ENCODE assay signal across 1 cellular context in the genomic region with DNA sequence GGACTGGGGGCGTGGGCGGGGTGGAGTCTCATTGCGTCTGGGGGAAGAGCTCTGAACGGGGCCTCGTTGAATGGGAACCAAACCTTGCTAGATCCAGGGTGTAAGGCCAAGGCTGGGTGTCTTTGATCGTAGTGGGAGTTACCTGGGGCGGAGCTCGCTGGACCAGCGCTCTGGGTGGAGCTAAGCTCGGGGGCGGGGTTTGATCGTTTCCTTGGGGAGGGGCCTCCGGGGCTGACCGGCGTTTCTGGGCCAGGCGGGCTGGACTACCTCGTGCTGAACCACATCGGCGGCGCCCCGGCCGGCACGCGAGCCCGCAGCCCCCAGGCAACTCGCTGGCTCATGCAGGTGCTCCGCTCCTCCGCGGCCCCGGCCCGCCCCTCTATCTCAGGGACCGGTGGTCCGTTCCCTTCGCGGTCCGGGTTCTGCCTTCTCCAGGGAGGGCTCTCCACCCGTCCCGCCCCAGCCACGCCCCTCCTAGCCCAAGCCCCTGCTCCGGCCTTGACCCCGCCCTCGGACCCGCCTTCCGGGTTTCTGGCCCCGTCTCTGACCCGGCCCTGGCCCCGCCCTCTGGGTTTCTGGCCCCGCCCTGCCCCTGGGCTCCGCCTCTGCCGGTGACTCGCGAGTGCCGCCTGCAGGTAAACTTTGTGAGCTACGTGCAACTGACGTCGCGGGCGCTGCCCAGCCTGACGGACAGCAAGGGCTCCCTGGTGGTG.
TF ChIP-seq lines count a peak whose summit lies in the region.

No MANE protein-coding gene starts in this region.

TF ChIP-seq in HepG2, 621 proteins besides CTCF, POLR2A, EP300 and RAD21 (continues in another document):
- TF ChIP-seq TP53 (CRISPR knock-in tag; conservative IDR thresholded peaks at IDR 0.05) (no peak), ZNF563 (CRISPR knock-in tag; IDR thresholded peaks at IDR 0.05) (no peak), MYC (CRISPR knock-in tag; IDR thresholded peaks at IDR 0.05; ENCODE audit: borderline replicate concordance) (peak; percentile 37; the same call in 1 of the 2 replicates), TBX2 (CRISPR knock-in tag; IDR thresholded peaks at IDR 0.05; ENCODE audit: borderline replicate concordance) (peak; percentile 71), ZNF761 (CRISPR knock-in tag; conservative IDR thresholded peaks at IDR 0.05) (0 out of 2 replicates have a peak, but pooled peaks have one; percentile 56), CBX1 (IDR thresholded peaks at IDR 0.05; ENCODE audit: low read depth) (peak; percentile 6), POLR2G (IDR thresholded peaks at IDR 0.05; ENCODE audit: low read depth, low read length) (peak; percentile 48; the same call in 1 of the 2 replicates), PHF8 (CRISPR knock-in tag; IDR thresholded peaks at IDR 0.05) (peak; percentile 45; the same call in 1 of the 2 replicates), ELF3 (CRISPR knock-in tag; IDR thresholded peaks at IDR 0.05) (peak; percentile 54; the same call in 1 of the 2 replicates), SP4 (CRISPR knock-in tag; IDR thresholded peaks at IDR 0.05) (peak; percentile 99), NFKB2 (CRISPR knock-in tag; IDR thresholded peaks at IDR 0.05; ENCODE audit: borderline replicate concordance) (peak; percentile 42; the same call in 1 of the 2 replicates), PCBP1 (IDR thresholded peaks at IDR 0.05; ENCODE audit: borderline replicate concordance, low read depth, low read length) (0 out of 2 replicates have a peak, but pooled peaks have one; percentile 43), ZNF136 (CRISPR knock-in tag; IDR thresholded peaks at IDR 0.05; ENCODE audit: low read depth) (peak; percentile 81; the same call in 1 of the 2 replicates), ATM (IDR thresholded peaks at IDR 0.05; ENCODE audit: borderline replicate concordance) (no peak), TCF12 (IDR thresholded peaks at IDR 0.05) (no peak), TCF12 (CRISPR knock-in tag; IDR thresholded peaks at IDR 0.05) (0 out of 2 replicates have a peak, but pooled peaks have one; percentile 38), MAZ (IDR thresholded peaks at IDR 0.05; ENCODE audit: borderline replicate concordance, low read depth, low read length) (peak; percentile 83), MAZ (CRISPR knock-in tag; IDR thresholded peaks at IDR 0.05; ENCODE audit: low read depth) (peak; percentile 63), ZNF83 (CRISPR knock-in tag; IDR thresholded peaks at IDR 0.05; ENCODE audit: borderline replicate concordance) (no peak), ARNT2 (CRISPR knock-in tag; IDR thresholded peaks at IDR 0.05; ENCODE audit: low read depth) (0 out of 2 replicates have a peak, but pooled peaks have one; percentile 14), RBM39 (IDR thresholded peaks at IDR 0.05; ENCODE audit: low read depth, low read length, poor library complexity, severe bottlenecking) (peak; percentile 72), TBL1XR1 (IDR thresholded peaks at IDR 0.05; ENCODE audit: borderline replicate concordance, low read length, partially characterized antibody) (peak; percentile 34), ZNF138 (CRISPR knock-in tag; IDR thresholded peaks at IDR 0.05; ENCODE audit: low read depth) (0 out of 2 replicates have a peak, but pooled peaks have one; percentile 36), ZFX (CRISPR knock-in tag; IDR thresholded peaks at IDR 0.05; ENCODE audit: low read depth) (peak; percentile 57), MXI1 (IDR thresholded peaks at IDR 0.05; ENCODE audit: borderline replicate concordance, low read depth, low read length) (peak; percentile 54; the same call in 1 of the 3 replicates), RFX3 (CRISPR knock-in tag; IDR thresholded peaks at IDR 0.05) (no peak), KDM2A (CRISPR knock-in tag; IDR thresholded peaks at IDR 0.05; ENCODE audit: borderline replicate concordance, low read depth) (peak; percentile 82; the same call in 1 of the 2 replicates), ZNF776 (CRISPR knock-in tag; IDR thresholded peaks at IDR 0.05) (no peak; the same call in 1 of the 2 replicates), SIN3A (IDR thresholded peaks at IDR 0.05; ENCODE audit: borderline replicate concordance, low read depth, low read length) (peak; percentile 40; the same call in 1 of the 2 replicates), ZNF564 (CRISPR knock-in tag; IDR thresholded peaks at IDR 0.05) (no peak), MXD4 (CRISPR knock-in tag; IDR thresholded peaks at IDR 0.05) (0 out of 2 replicates have a peak, but pooled peaks have one; percentile 22), NR2C2 (CRISPR knock-in tag; IDR thresholded peaks at IDR 0.05; ENCODE audit: borderline replicate concordance) (peak; percentile 76), ZNF329 (CRISPR knock-in tag; IDR thresholded peaks at IDR 0.05; ENCODE audit: low read depth) (0 out of 2 replicates have a peak, but pooled peaks have one; percentile 1)
- TF ChIP-seq, protein P1, sequence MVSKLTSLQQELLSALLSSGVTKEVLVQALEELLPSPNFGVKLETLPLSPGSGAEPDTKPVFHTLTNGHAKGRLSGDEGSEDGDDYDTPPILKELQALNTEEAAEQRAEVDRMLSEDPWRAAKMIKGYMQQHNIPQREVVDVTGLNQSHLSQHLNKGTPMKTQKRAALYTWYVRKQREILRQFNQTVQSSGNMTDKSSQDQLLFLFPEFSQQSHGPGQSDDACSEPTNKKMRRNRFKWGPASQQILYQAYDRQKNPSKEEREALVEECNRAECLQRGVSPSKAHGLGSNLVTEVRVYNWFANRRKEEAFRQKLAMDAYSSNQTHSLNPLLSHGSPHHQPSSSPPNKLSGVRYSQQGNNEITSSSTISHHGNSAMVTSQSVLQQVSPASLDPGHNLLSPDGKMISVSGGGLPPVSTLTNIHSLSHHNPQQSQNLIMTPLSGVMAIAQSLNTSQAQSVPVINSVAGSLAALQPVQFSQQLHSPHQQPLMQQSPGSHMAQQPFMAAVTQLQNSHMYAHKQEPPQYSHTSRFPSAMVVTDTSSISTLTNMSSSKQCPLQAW (CRISPR knock-in tag; IDR thresholded peaks at IDR 0.05): peak; percentile 24; the same call in 1 of the 2 replicates
- TF ChIP-seq, protein P2, sequence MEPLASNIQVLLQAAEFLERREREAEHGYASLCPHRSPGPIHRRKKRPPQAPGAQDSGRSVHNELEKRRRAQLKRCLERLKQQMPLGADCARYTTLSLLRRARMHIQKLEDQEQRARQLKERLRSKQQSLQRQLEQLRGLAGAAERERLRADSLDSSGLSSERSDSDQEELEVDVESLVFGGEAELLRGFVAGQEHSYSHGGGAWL (CRISPR knock-in tag; IDR thresholded peaks at IDR 0.05): 0 out of 2 replicates have a peak, but pooled peaks have one; percentile 42
- TF ChIP-seq, protein P3, sequence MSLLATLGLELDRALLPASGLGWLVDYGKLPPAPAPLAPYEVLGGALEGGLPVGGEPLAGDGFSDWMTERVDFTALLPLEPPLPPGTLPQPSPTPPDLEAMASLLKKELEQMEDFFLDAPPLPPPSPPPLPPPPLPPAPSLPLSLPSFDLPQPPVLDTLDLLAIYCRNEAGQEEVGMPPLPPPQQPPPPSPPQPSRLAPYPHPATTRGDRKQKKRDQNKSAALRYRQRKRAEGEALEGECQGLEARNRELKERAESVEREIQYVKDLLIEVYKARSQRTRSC (CRISPR knock-in tag; IDR thresholded peaks at IDR 0.05; ENCODE audit: low read depth): 0 out of 2 replicates have a peak, but pooled peaks have one; percentile 31
- TF ChIP-seq, protein P4, sequence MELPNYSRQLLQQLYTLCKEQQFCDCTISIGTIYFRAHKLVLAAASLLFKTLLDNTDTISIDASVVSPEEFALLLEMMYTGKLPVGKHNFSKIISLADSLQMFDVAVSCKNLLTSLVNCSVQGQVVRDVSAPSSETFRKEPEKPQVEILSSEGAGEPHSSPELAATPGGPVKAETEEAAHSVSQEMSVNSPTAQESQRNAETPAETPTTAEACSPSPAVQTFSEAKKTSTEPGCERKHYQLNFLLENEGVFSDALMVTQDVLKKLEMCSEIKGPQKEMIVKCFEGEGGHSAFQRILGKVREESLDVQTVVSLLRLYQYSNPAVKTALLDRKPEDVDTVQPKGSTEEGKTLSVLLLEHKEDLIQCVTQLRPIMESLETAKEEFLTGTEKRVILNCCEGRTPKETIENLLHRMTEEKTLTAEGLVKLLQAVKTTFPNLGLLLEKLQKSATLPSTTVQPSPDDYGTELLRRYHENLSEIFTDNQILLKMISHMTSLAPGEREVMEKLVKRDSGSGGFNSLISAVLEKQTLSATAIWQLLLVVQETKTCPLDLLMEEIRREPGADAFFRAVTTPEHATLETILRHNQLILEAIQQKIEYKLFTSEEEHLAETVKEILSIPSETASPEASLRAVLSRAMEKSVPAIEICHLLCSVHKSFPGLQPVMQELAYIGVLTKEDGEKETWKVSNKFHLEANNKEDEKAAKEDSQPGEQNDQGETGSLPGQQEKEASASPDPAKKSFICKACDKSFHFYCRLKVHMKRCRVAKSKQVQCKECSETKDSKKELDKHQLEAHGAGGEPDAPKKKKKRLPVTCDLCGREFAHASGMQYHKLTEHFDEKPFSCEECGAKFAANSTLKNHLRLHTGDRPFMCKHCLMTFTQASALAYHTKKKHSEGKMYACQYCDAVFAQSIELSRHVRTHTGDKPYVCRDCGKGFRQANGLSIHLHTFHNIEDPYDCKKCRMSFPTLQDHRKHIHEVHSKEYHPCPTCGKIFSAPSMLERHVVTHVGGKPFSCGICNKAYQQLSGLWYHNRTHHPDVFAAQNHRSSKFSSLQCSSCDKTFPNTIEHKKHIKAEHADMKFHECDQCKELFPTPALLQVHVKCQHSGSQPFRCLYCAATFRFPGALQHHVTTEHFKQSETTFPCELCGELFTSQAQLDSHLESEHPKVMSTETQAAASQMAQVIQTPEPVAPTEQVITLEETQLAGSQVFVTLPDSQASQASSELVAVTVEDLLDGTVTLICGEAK (IDR thresholded peaks at IDR 0.05): no peak
- TF ChIP-seq, protein P4 (CRISPR knock-in tag; IDR thresholded peaks at IDR 0.05): peak; percentile 33; the same call in 1 of the 2 replicates
- TF ChIP-seq, protein P5, sequence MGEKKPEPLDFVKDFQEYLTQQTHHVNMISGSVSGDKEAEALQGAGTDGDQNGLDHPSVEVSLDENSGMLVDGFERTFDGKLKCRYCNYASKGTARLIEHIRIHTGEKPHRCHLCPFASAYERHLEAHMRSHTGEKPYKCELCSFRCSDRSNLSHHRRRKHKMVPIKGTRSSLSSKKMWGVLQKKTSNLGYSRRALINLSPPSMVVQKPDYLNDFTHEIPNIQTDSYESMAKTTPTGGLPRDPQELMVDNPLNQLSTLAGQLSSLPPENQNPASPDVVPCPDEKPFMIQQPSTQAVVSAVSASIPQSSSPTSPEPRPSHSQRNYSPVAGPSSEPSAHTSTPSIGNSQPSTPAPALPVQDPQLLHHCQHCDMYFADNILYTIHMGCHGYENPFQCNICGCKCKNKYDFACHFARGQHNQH (CRISPR knock-in tag; IDR thresholded peaks at IDR 0.05): peak; percentile 21; the same call in 1 of the 2 replicates
- TF ChIP-seq, protein P6, sequence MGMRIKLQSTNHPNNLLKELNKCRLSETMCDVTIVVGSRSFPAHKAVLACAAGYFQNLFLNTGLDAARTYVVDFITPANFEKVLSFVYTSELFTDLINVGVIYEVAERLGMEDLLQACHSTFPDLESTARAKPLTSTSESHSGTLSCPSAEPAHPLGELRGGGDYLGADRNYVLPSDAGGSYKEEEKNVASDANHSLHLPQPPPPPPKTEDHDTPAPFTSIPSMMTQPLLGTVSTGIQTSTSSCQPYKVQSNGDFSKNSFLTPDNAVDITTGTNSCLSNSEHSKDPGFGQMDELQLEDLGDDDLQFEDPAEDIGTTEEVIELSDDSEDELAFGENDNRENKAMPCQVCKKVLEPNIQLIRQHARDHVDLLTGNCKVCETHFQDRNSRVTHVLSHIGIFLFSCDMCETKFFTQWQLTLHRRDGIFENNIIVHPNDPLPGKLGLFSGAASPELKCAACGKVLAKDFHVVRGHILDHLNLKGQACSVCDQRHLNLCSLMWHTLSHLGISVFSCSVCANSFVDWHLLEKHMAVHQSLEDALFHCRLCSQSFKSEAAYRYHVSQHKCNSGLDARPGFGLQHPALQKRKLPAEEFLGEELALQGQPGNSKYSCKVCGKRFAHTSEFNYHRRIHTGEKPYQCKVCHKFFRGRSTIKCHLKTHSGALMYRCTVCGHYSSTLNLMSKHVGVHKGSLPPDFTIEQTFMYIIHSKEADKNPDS (CRISPR knock-in tag; IDR thresholded peaks at IDR 0.05): no peak
